15 cellular contexts compared by ENCODE assay signal in genomic region chr5:10335711-10336470, GRCh38. TPM values are rescaled to one million over a fixed set of nuclear protein-coding genes. Genes with fewer than 3 reads are reported as not detected.
"Had no signal": no experiment of that assay in that cellular context is flagged by ENCODE, and none has a peak within 500 bp of the region (broad histone marks: within the 10 kb centered on the region; RNA-seq: fewer than 3 reads in every experiment).

No MANE protein-coding gene starts in this region.

- H3K27me3 ChIP-seq: dorsolateral prefrontal cortex, esophagus muscularis mucosa, pancreas had no signal

- H3K9me3 Mint-ChIP-seq: activated B cell treated with CpG ODN at 0.5 μM for 24 hours, immature natural killer cell had no signal

- H3K36me3 ChIP-seq: esophagus muscularis mucosa, pancreas, stomach, thoracic aorta had no signal

- DNase-seq: activated B cell treated with CpG ODN at 0.5 μM for 24 hours; activated CD4-positive, alpha-beta T cell treated with anti-CD3 and anti-CD28 coated beads, Interleukin-2, amount 50 U/mL, for 1 hour; activated gamma-delta T cell; activated T-cell treated with anti-CD3 and anti-CD28 coated beads, Interleukin-2, amount 50 U/mL, for 48 hours; dorsolateral prefrontal cortex; immature natural killer cell; left colon; stimulated activated CD4-positive, alpha-beta T cell treated with anti-CD3 and anti-CD28 coated beads, Interleukin-4, amount 100 ng/mL, for 4 hours; stomach; T-helper 17 cell had no signal

- H3K4me3 ChIP-seq: dorsolateral prefrontal cortex, esophagus muscularis mucosa, pancreas, skin epidermis, stomach, thoracic aorta had no signal

- H3K27ac ChIP-seq: dorsolateral prefrontal cortex, esophagus muscularis mucosa, pancreas, skin epidermis, stomach, thoracic aorta had no signal

- ATAC-seq: left colon, pancreas, T-helper 17 cell had no signal

- H3K36me3 Mint-ChIP-seq: activated naive CD8-positive, alpha-beta T cell; immature natural killer cell had no signal

- H3K4me3 Mint-ChIP-seq: activated naive CD8-positive, alpha-beta T cell; immature natural killer cell; T-helper 17 cell had no signal

- H3K9me3 ChIP-seq: esophagus muscularis mucosa, pancreas, stomach, thoracic aorta had no signal

- H3K27ac Mint-ChIP-seq: activated B cell treated with CpG ODN at 0.5 μM for 24 hours; activated naive CD8-positive, alpha-beta T cell; immature natural killer cell; T-helper 17 cell had no signal

RNA-seq across cellular contexts. Expression of gene CMBL, which starts 28.2 kb away (rescaled TPM):
- total RNA-seq: activated B cell treated with CpG ODN at 0.5 μM for 24 hours had no signal
